In the genomic region with DNA sequence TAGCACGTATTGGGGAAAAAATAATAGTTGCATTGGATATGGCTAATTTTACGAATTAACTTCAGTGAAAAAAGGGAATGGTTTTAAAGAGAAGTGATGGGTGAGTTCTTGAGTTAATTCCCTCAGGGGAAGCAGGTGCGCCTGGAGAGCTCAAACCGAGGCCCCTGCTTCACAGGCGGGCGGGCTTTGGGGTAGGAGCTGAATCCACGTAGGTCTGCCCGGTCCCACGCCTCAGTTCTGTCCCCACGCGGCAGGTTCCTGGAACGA, we compare ENCODE assay signal across 9 cellular contexts. TPM values are rescaled to one million over a fixed set of nuclear protein-coding genes. Genes with fewer than 3 reads are reported as not detected.
DNase-seq lines count a peak whose midpoint lies in the region; ATAC-seq, FAIRE-seq and TF ChIP-seq lines count a peak whose summit lies in the region.
"Had no signal": no experiment of that assay in that cellular context is flagged by ENCODE, and none has a peak within 500 bp of the region (broad histone marks: within the 10 kb centered on the region; RNA-seq: fewer than 3 reads in every experiment).

No MANE protein-coding gene starts in this region.

- intact Hi-C loops in activated T-helper 2 cell treated with anti-CD3 and anti-CD28 coated beads, Interferon-gamma antibody, Interleukin-2, Interleukin-4, amounts not matched to agents 10 μg/mL and 5 μg/mL and 100 μg/mL, durations not matched to agents 14 hours and 24 hours and 36 hours (cut with micrococcal nuclease): loop anchor here (1.0 to 10.0 kb wide), 7 partner anchors 113 to 461 kb away; partner anchors contain the start of gene DCAF17
- intact Hi-C loops in HepG2 (cut with micrococcal nuclease; ENCODE audit: unreplicated experiment) (loop anchor here (1.0 to 10.0 kb wide), 6 partner anchors 114 to 1132 kb away; partner anchors contain the start of genes DCAF17 and DLX2), testis (cut with DNase I; ENCODE audit: low total_unique reads) (loop anchor here (5.0 to 10.0 kb wide), 2 partner anchors 182 to 439 kb away; no protein-coding TSS in a partner anchor), left colon (cut with DNase I, micrococcal nuclease) (loop anchor here in 1 of 2 donors (5.0 kb wide), 2 partner anchors 174 to 444 kb away; no protein-coding TSS in a partner anchor)

- in situ Hi-C loops in HepG2 (cut with HindIII; ENCODE audit: extremely low pct_ligation_motif_present, low pct_unique_long_range_greater_than_20kb): loop anchor here (5.0 kb wide), 2 partner anchors 184 to 444 kb away; no protein-coding TSS in a partner anchor

- POLR2A ChIA-PET in HepG2 (lab: Yijun Ruan, JAX): interaction anchor here (0.9 to 4.7 kb wide), 8 partner anchors 11 to 461 kb away, joined by 3 to 39 read pairs (median 9); partner anchors contain the start of genes DCAF17, GORASP2 and METTL8

- H3K4me3 Mint-ChIP-seq in activated T-cell treated with anti-CD3 and anti-CD28 coated beads, Interleukin-2, amount 50 U/mL, for 4 hours: peak overlapping the region; percentile 78
- H3K4me3 Mint-ChIP-seq in activated T-helper 2 cell treated with anti-CD3 and anti-CD28 coated beads, Interferon-gamma antibody, Interleukin-2, Interleukin-4, amounts not matched to agents 10 μg/mL and 5 μg/mL and 100 μg/mL, durations not matched to agents 14 hours and 24 hours and 36 hours (ENCODE audit: low read depth): peak overlapping the region; percentile 60

- H3K36me3 Mint-ChIP-seq in activated T-cell treated with anti-CD3 and anti-CD28 coated beads, Interleukin-2, amount 50 U/mL, for 4 hours (ENCODE audit: insufficient read depth): peaks cover 1% of the 10 kb centered on the region
- peaks cover 4% of the 10 kb centered on the region for H3K36me3 Mint-ChIP-seq in activated T-helper 2 cell treated with anti-CD3 and anti-CD28 coated beads, Interferon-gamma antibody, Interleukin-2, Interleukin-4, amounts not matched to agents 10 μg/mL and 5 μg/mL and 100 μg/mL, durations not matched to agents 14 hours and 24 hours and 36 hours (ENCODE audit: low read depth)

- no peak for ATAC-seq in activated T-cell treated with anti-CD3 and anti-CD28 coated beads, Interleukin-2, amount 50 U/mL, for 4 hours
- ATAC-seq in HepG2 (no peak), left colon (no peak)

- TF ChIP-seq POLR2A in HepG2 (IDR thresholded peaks at IDR 0.05; ENCODE audit: insufficient read depth in 1 of 2, low read depth in 2 of 2, low read length in 2 of 2) (no peak; a peak in 2 of 4 replicates), testis (IDR thresholded peaks at IDR 0.05) (no peak)

- H3K4me1 Mint-ChIP-seq in activated T-cell treated with anti-CD3 and anti-CD28 coated beads, Interleukin-2, amount 50 U/mL, for 4 hours (ENCODE audit: low read depth): peaks cover 15% of the 10 kb centered on the region
- H3K4me1 Mint-ChIP-seq in activated T-helper 2 cell treated with anti-CD3 and anti-CD28 coated beads, Interferon-gamma antibody, Interleukin-2, Interleukin-4, amounts not matched to agents 10 μg/mL and 5 μg/mL and 100 μg/mL, durations not matched to agents 14 hours and 24 hours and 36 hours (ENCODE audit: low read depth): peaks cover 10% of the 10 kb centered on the region

- H3K27ac ChIP-seq in HepG2 (ENCODE audit: extremely low read length, insufficient read depth, low read length): peak overlapping the region; percentile 92
- H3K27ac ChIP-seq in testis: no peak overlapping the region

- peak overlapping the region; percentile 96 for H3K4me2 ChIP-seq in HepG2 (ENCODE audit: low read depth, low read length)

- H3K27me3 ChIP-seq in HepG2 (ENCODE audit: control insufficient read depth in 1 of 2, insufficient read depth in 2 of 2, low read length in 2 of 2) (no peaks in the 10 kb centered on the region), testis (no peaks in the 10 kb centered on the region)
- H3K27me3 ChIP-seq: uterus had no signal

- BruUV-seq in HepG2 (replicated peaks; lab: Mats Ljungman, UMichigan): no TSS peak

- no peak for TF ChIP-seq EP300 in HepG2 (IDR thresholded peaks at IDR 0.05; ENCODE audit: low read depth in 2 of 2, low read length in 2 of 2)
- TF ChIP-seq EP300 in HepG2 (CRISPR knock-in tag; IDR thresholded peaks at IDR 0.05; ENCODE audit: borderline replicate concordance): no peak

- H3K36me3 ChIP-seq in HepG2 (replicated peaks in 1 of 2; ENCODE audit: control insufficient read depth in 1 of 2, insufficient read depth in 2 of 2, low read length in 2 of 2): 0 out of 5 replicates have a peak, but pooled peaks cover 0 to 1% of the 10 kb centered on the region in 2 experiments
- no peaks in the 10 kb centered on the region for H3K36me3 ChIP-seq in testis (ENCODE audit: low read depth, missing control alignments)
- H3K36me3 ChIP-seq: uterus had no signal

- H3K27ac Mint-ChIP-seq in activated T-helper 2 cell treated with anti-CD3 and anti-CD28 coated beads, Interferon-gamma antibody, Interleukin-2, Interleukin-4, amounts not matched to agents 10 μg/mL and 5 μg/mL and 100 μg/mL, durations not matched to agents 14 hours and 24 hours and 36 hours: peak overlapping the region; percentile 52

- no peaks in the 10 kb centered on the region for H4K20me1 ChIP-seq in HepG2 (ENCODE audit: insufficient read depth, low read length)

- H3K4me1 ChIP-seq in HepG2 (ENCODE audit: insufficient read depth, low read length) (peaks cover 58% of the 10 kb centered on the region), testis (peaks cover 10% of the 10 kb centered on the region)
- H3K4me1 ChIP-seq: uterus had no signal

- no peak for DNase-seq in activated T-cell treated with anti-CD3 and anti-CD28 coated beads, Interleukin-2, amount 50 U/mL, for 4 hours
- no peak for DNase-seq in activated T-cell treated with anti-CD3 and anti-CD28 coated beads, Interleukin-2, amount 50 U/mL, for 1 hour
- no peak for DNase-seq in activated T-helper 2 cell treated with anti-CD3 and anti-CD28 coated beads, Interferon-gamma antibody, Interleukin-2, Interleukin-4, amounts not matched to agents 10 μg/mL and 5 μg/mL and 100 μg/mL, durations not matched to agents 14 hours and 24 hours and 36 hours (ENCODE audit: low spot score)
- DNase-seq in HepG2 (ENCODE audit: low spot score) (no peak), testis (no peak), HPDE6-E6E7 (ENCODE audit: extremely low spot score) (no peak), A172 (ENCODE audit: low spot score) (no peak), left colon (no peak)

- 8% methylated on average over 11 of the region's 12 CpGs for WGBS in HepG2 (ENCODE audit: low lambda C conversion rate)
- 2 to 3% methylated on average over 10 to 12 of the region's 12 CpGs for WGBS in testis, 2 donors

- no peak for TF ChIP-seq RAD21 in HepG2 (CRISPR knock-in tag; IDR thresholded peaks at IDR 0.05)

- H3K4me3 ChIP-seq in HepG2 (replicated peaks in 1 of 3; ENCODE audit: insufficient read depth in 1 of 3, low read depth in 2 of 3, low read length in 3 of 3) (peak overlapping the region; percentile 54 to 83 (median 62); a peak in 5 of 6 replicates), testis (peak overlapping the region; percentile 77 to 87)

- no peak overlapping the region for H2AFZ ChIP-seq in HepG2 (ENCODE audit: low read length)

- CTCF ChIA-PET in HepG2 (lab: Yijun Ruan, JAX; ENCODE audit: low intra/inter-chr PET ratio, low total read pairs): interaction anchor here (1.3 to 1.9 kb wide), 4 partner anchors 44 to 443 kb away, joined by 4 to 15 read pairs (median 4); partner anchors contain the start of genes GORASP2 and TLK1

- H3K79me2 ChIP-seq in HepG2 (ENCODE audit: insufficient read depth, low read length): no peaks in the 10 kb centered on the region

- H3K9me3 Mint-ChIP-seq in activated T-cell treated with anti-CD3 and anti-CD28 coated beads, Interleukin-2, amount 50 U/mL, for 4 hours: no peaks in the 10 kb centered on the region
- no peaks in the 10 kb centered on the region for H3K9me3 Mint-ChIP-seq in activated T-helper 2 cell treated with anti-CD3 and anti-CD28 coated beads, Interferon-gamma antibody, Interleukin-2, Interleukin-4, amounts not matched to agents 10 μg/mL and 5 μg/mL and 100 μg/mL, durations not matched to agents 14 hours and 24 hours and 36 hours

- TF ChIP-seq CTCF in HepG2 (CRISPR knock-in tag; IDR thresholded peaks at IDR 0.05) (no peak), testis (IDR thresholded peaks at IDR 0.05) (no peak)

- H3K9me3 ChIP-seq in HepG2 (ENCODE audit: low read length): no peaks in the 10 kb centered on the region
- no peaks in the 10 kb centered on the region for H3K9me3 ChIP-seq in testis
- H3K9me3 ChIP-seq: uterus had no signal

- no peak for FAIRE-seq in HepG2 (lab: Jason Lieb, UNC)

- H3K9ac ChIP-seq in HepG2 (ENCODE audit: insufficient read depth, low read depth, low read length): peak overlapping the region; percentile 88

- H3K27me3 Mint-ChIP-seq in activated T-cell treated with anti-CD3 and anti-CD28 coated beads, Interleukin-2, amount 50 U/mL, for 4 hours (ENCODE audit: low read depth): no peaks in the 10 kb centered on the region
- no peaks in the 10 kb centered on the region for H3K27me3 Mint-ChIP-seq in activated T-helper 2 cell treated with anti-CD3 and anti-CD28 coated beads, Interferon-gamma antibody, Interleukin-2, Interleukin-4, amounts not matched to agents 10 μg/mL and 5 μg/mL and 100 μg/mL, durations not matched to agents 14 hours and 24 hours and 36 hours (ENCODE audit: low read depth)

RNA-seq across cellular contexts. Expression of gene GORASP2, which starts 44.1 kb away (rescaled TPM):
- 100 to 1,000 TPM in 1 of 3 donors, 10 to 100 TPM in 2; 98.0 to 104 (median 99.4) TPM for total RNA-seq in activated T-cell treated with anti-CD3 and anti-CD28 coated beads, Interleukin-2, amount 50 U/mL, for 4 hours
- 92.4 and 92.8 TPM in 2 replicates for total RNA-seq in activated T-helper 2 cell treated with anti-CD3 and anti-CD28 coated beads, Interferon-gamma antibody, Interleukin-2, Interleukin-4, amounts not matched to agents 10 μg/mL and 5 μg/mL and 100 μg/mL, durations not matched to agents 14 hours and 24 hours and 36 hours
- total RNA-seq in HepG2 (2016; rRNA removed; fragmentation: Illumina TruSeq; extraction: Trizol) (97.3 and 103 TPM in 2 replicates), testis (10 to 100 TPM; 67.2 to 67.3 TPM), left colon (10 to 100 TPM; 74.4 to 83.0 TPM)
- total RNA-seq in HepG2 (2016; cell fraction: cytosol; rRNA removed; fragmentation: Illumina TruSeq; extraction: Trizol; ENCODE audit: low read depth): 22.0 and 22.8 TPM in 2 replicates
- total RNA-seq in HepG2 (2016; cell fraction: insoluble cytoplasmic fraction; rRNA removed; fragmentation: Illumina TruSeq; extraction: Trizol): 82.8 and 104 TPM in 2 replicates
- total RNA-seq in HepG2 (2016; cell fraction: membrane; rRNA removed; fragmentation: Illumina TruSeq; extraction: Trizol): 51.0 and 56.4 TPM in 2 replicates
- 78.9 and 79.4 TPM in 2 replicates for total RNA-seq in HepG2 (2016; cell fraction: nucleus; rRNA removed; fragmentation: Illumina TruSeq; extraction: Trizol)
- polyA plus RNA-seq in HepG2 (2011; rRNA removed) (190 and 239 TPM in 2 replicates), testis (ENCODE audit: insufficient read depth, low read depth, low replicate concordance) (119 TPM)
- polyA plus RNA-seq in HepG2 (2011; cell fraction: cytosol; rRNA removed): 210 and 213 TPM in 2 replicates
- 82.9 and 100 TPM in 2 replicates for polyA plus RNA-seq in HepG2 (2011; cell fraction: nucleus; rRNA removed)
- polyA plus RNA-seq in HepG2 (2012): 89.3 and 114 TPM in 2 replicates
- 27.3 and 29.3 TPM in 2 replicates for polyA plus RNA-seq in HepG2 (2016; cell fraction: cytosol; fragmentation: Illumina TruSeq; extraction: Trizol; ENCODE audit: low read depth)
- 157 and 193 TPM in 2 replicates for polyA plus RNA-seq in HepG2 (2016; cell fraction: insoluble cytoplasmic fraction; fragmentation: Illumina TruSeq; extraction: Trizol; ENCODE audit: low read depth)
- polyA plus RNA-seq in HepG2 (2016; cell fraction: membrane; fragmentation: Illumina TruSeq; extraction: Trizol; ENCODE audit: low read depth): 52.8 and 61.7 TPM in 2 replicates
- 107 and 115 TPM in 2 replicates for polyA plus RNA-seq in HepG2 (2016; cell fraction: nucleus; fragmentation: Illumina TruSeq; extraction: Trizol; ENCODE audit: insufficient read depth, low read depth)
- polyA minus RNA-seq in HepG2 (2011; rRNA and poly(A)+ RNA removed; ENCODE audit: low replicate concordance): 108 and 236 TPM in 2 replicates
- polyA minus RNA-seq in HepG2 (2011; cell fraction: cytosol; rRNA and poly(A)+ RNA removed): 74.6 and 85.1 TPM in 2 replicates
- polyA minus RNA-seq in HepG2 (2011; cell fraction: nucleus; rRNA and poly(A)+ RNA removed): 157 and 204 TPM in 2 replicates
- 68.0 and 83.0 TPM in 2 replicates for total RNA-seq in A172 (2014; rRNA removed; shearing (Covaris generic))
